ENCODE assay signal across 36 cellular contexts in the genomic region with DNA sequence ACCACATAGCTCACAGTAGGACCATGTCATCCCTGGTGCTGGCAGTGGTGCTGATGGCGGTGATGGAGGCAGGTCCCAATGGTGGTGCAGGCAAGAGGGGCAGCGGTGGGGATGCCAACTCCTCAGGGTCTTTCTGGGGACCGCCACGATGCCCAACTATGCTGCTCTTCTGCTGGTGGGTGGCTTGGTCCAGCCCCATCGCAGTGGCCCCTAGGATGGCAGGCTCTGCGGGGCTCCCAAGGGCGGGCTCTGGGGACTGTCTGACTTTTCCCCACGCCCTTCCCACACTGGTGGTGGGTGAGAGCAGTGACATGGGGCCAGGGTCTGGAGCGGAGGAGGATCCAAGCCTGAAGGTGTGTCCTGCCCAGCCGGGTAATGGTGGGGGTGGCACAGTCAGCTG.
"Had no signal": no experiment of that assay in that cellular context is flagged by ENCODE, and none has a peak within 500 bp of the region (broad histone marks: within the 10 kb centered on the region; RNA-seq: fewer than 3 reads in every experiment).

No MANE protein-coding gene starts in this region.

- ATAC-seq: activated CD8-positive, alpha-beta memory T cell treated with anti-CD3 and anti-CD28 coated beads, Interleukin-2, amount 10 ng/mL, durations not matched to agents 7 days and 5 days; activated naive CD8-positive, alpha-beta T cell treated with anti-CD3 and anti-CD28 coated beads, Interleukin-2, amount 50 U/mL, for 24 hours had no signal

- H3K27ac ChIP-seq: brain microvascular endothelial cell, PC-9, RWPE1, VCaP had no signal

- H3K27ac Mint-ChIP-seq: activated B cell treated with CpG ODN at 0.5 μM for 24 hours; activated CD4-positive, alpha-beta memory T cell treated with anti-CD3 and anti-CD28 coated beads, Interleukin-2, amount 10 ng/mL, durations not matched to agents 7 days and 5 days; activated CD8-positive, alpha-beta memory T cell treated with anti-CD3 and anti-CD28 coated beads, Interleukin-2, amount 10 ng/mL, durations not matched to agents 7 days and 5 days; activated naive CD4-positive, alpha-beta T cell treated with anti-CD3 and anti-CD28 coated beads, Interleukin-2, amount 10 ng/mL, durations not matched to agents 7 days and 5 days; activated naive CD8-positive, alpha-beta T cell; activated naive CD8-positive, alpha-beta T cell treated with anti-CD3 and anti-CD28 coated beads, Interleukin-2, amount 50 U/mL, for 24 hours had no signal

- H3K4me2 ChIP-seq: PC-9 had no signal

- H2AFZ ChIP-seq: PC-9 had no signal

- H3K27me3 Mint-ChIP-seq: activated B cell treated with CpG ODN at 0.5 μM for 24 hours; activated CD4-positive, alpha-beta memory T cell treated with anti-CD3 and anti-CD28 coated beads, Interleukin-2, amount 10 ng/mL, durations not matched to agents 7 days and 5 days; activated CD8-positive, alpha-beta memory T cell treated with anti-CD3 and anti-CD28 coated beads, Interleukin-2, amount 10 ng/mL, durations not matched to agents 7 days and 5 days; activated naive CD4-positive, alpha-beta T cell treated with anti-CD3 and anti-CD28 coated beads, Interleukin-2, amount 10 ng/mL, durations not matched to agents 7 days and 5 days; activated naive CD8-positive, alpha-beta T cell; activated naive CD8-positive, alpha-beta T cell treated with anti-CD3 and anti-CD28 coated beads, Interleukin-2, amount 50 U/mL, for 24 hours had no signal

- H3K4me3 Mint-ChIP-seq: activated B cell treated with CpG ODN at 0.5 μM for 24 hours; activated CD4-positive, alpha-beta memory T cell treated with anti-CD3 and anti-CD28 coated beads, Interleukin-2, amount 10 ng/mL, durations not matched to agents 7 days and 5 days; activated CD8-positive, alpha-beta memory T cell treated with anti-CD3 and anti-CD28 coated beads, Interleukin-2, amount 10 ng/mL, durations not matched to agents 7 days and 5 days; activated naive CD4-positive, alpha-beta T cell treated with anti-CD3 and anti-CD28 coated beads, Interleukin-2, amount 10 ng/mL, durations not matched to agents 7 days and 5 days; activated naive CD8-positive, alpha-beta T cell; activated naive CD8-positive, alpha-beta T cell treated with anti-CD3 and anti-CD28 coated beads, Interleukin-2, amount 50 U/mL, for 24 hours had no signal

- H3K9me3 ChIP-seq: MG63 had no signal

- H3K36me3 ChIP-seq: brain microvascular endothelial cell, MG63 had no signal

- H3K36me3 Mint-ChIP-seq: activated CD8-positive, alpha-beta memory T cell treated with anti-CD3 and anti-CD28 coated beads, Interleukin-2, amount 10 ng/mL, durations not matched to agents 7 days and 5 days; activated naive CD4-positive, alpha-beta T cell treated with anti-CD3 and anti-CD28 coated beads, Interleukin-2, amount 10 ng/mL, durations not matched to agents 7 days and 5 days; activated naive CD8-positive, alpha-beta T cell had no signal

- H3K4me3 ChIP-seq: MG63, PC-9 had no signal

- DNase-seq: activated B cell treated with CpG ODN at 0.5 μM for 24 hours; activated CD4-positive, alpha-beta memory T cell treated with anti-CD3 and anti-CD28 coated beads, Interleukin-2, amount 10 ng/mL, durations not matched to agents 7 days and 5 days; activated CD4-positive, alpha-beta T cell treated with anti-CD3 and anti-CD28 coated beads for 1 hour; activated CD4-positive, alpha-beta T cell treated with anti-CD3 and anti-CD28 coated beads for 48 hours; activated CD8-positive, alpha-beta memory T cell treated with anti-CD3 and anti-CD28 coated beads for 24 hours; activated CD8-positive, alpha-beta memory T cell treated with anti-CD3 and anti-CD28 coated beads, Interleukin-2, amount 10 ng/mL, durations not matched to agents 7 days and 5 days; activated CD8-positive, alpha-beta memory T cell treated with anti-CD3 and anti-CD28 coated beads, Interleukin-2, amount 50 U/mL, for 48 hours; activated effector memory CD4-positive, alpha-beta T cell treated with Interleukin-2 at 50 U/mL for 16 hours; activated naive CD4-positive, alpha-beta T cell treated with anti-CD3 and anti-CD28 coated beads, Interleukin-2, amount 10 ng/mL, durations not matched to agents 7 days and 5 days; activated naive CD8-positive, alpha-beta T cell treated with anti-CD3 and anti-CD28 coated beads, Interleukin-2, amount 50 U/mL, for 24 hours; activated T-cell treated with anti-CD3 and anti-CD28 coated beads, Interleukin-2, amount 50 U/mL, for 48 hours; anterior cingulate cortex; brain microvascular endothelial cell; central memory CD4-positive, alpha-beta T cell; Kasumi-1; KG1; MG63; NCI-H1048; NCI-H1105 treated with DMSO at 0.1 percent for 48 hours; NCI-H1436; NCI-H1694; NCI-H1930; NCI-H2081 treated with DMSO at 0.1 percent for 48 hours; NCI-H226; NCI-H446 treated with DMSO at 0.1 percent for 48 hours; NCI-H524; NK-92 treated with Interleukin-12 subunit alpha and Interleukin-12 subunit beta, amount 100 ng/mL, for 24 hours; PC-9; Right ventricle myocardium superior; SW 1271; T-helper 1 cell; T-helper 2 cell; T-helper 9 cell had no signal

- H3K4me1 Mint-ChIP-seq: activated B cell treated with CpG ODN at 0.5 μM for 24 hours; activated CD4-positive, alpha-beta memory T cell treated with anti-CD3 and anti-CD28 coated beads, Interleukin-2, amount 10 ng/mL, durations not matched to agents 7 days and 5 days; activated CD8-positive, alpha-beta memory T cell treated with anti-CD3 and anti-CD28 coated beads, Interleukin-2, amount 10 ng/mL, durations not matched to agents 7 days and 5 days; activated naive CD4-positive, alpha-beta T cell treated with anti-CD3 and anti-CD28 coated beads, Interleukin-2, amount 10 ng/mL, durations not matched to agents 7 days and 5 days; activated naive CD8-positive, alpha-beta T cell treated with anti-CD3 and anti-CD28 coated beads, Interleukin-2, amount 50 U/mL, for 24 hours had no signal

- H3K27me3 ChIP-seq: brain microvascular endothelial cell, MG63 had no signal
